ENCODE assay signal across 6 cellular contexts in genomic region chr7:72696643-72697042, GRCh38.
A peak's percentile ranks its signal among the peaks of the same experiment; 100 is the strongest.
DNase-seq lines count a peak whose midpoint lies in the region; ATAC-seq and TF ChIP-seq lines count a peak whose summit lies in the region.
"Not testable (repeated sequence)": the region's sequence is repeated elsewhere in the genome, so short reads cannot be mapped to it uniquely, and the experiment has no call there.

No MANE protein-coding gene starts in this region.

- H3F3A ChIP-seq in SK-N-SH (replicated peaks; ENCODE audit: insufficient read depth) (peaks cover 16% of the 10 kb centered on the region), neural progenitor cell (ENCODE audit: low read depth) (peaks cover 11% of the 10 kb centered on the region)

- TF ChIP-seq EP300 in SK-N-SH (IDR thresholded peaks at IDR 0.05; ENCODE audit: borderline replicate concordance in 1 of 2, low read depth in 1 of 2, low read length in 1 of 2) = not testable (repeated sequence)

- H3K4me3 Mint-ChIP-seq in central memory CD8-positive, alpha-beta T cell; mesothelial cell of epicardium; neural progenitor cell: not testable (repeated sequence)

- peak overlapping the region; percentile 62 for H3K27ac Mint-ChIP-seq in central memory CD8-positive, alpha-beta T cell (ENCODE audit: low read depth)
- peak overlapping the region; percentile 21 for H3K27ac Mint-ChIP-seq in mesothelial cell of epicardium
- H3K27ac Mint-ChIP-seq in neural progenitor cell = not testable (repeated sequence)

- H3K9me2 ChIP-seq in SK-N-SH = not testable (repeated sequence)

- ATAC-seq in central memory CD8-positive, alpha-beta T cell (replicated peaks; ENCODE audit: extremely low read depth, poor library complexity, severe bottlenecking) = not testable (repeated sequence)
- peak; percentile 46 for ATAC-seq in left lung

- not testable (repeated sequence) for H3K4me3 ChIP-seq in SK-N-SH (ENCODE audit: low read depth in 2 of 2, low read length in 1 of 2); left lung; neural progenitor cell

- H3K9me3 Mint-ChIP-seq in central memory CD8-positive, alpha-beta T cell; mesothelial cell of epicardium; neural progenitor cell: not testable (repeated sequence)

- not testable (repeated sequence) for H3K27me3 Mint-ChIP-seq in central memory CD8-positive, alpha-beta T cell; mesothelial cell of epicardium (ENCODE audit: low read depth); neural progenitor cell (ENCODE audit: insufficient read depth, low read depth)

- H3K9ac ChIP-seq in SK-N-SH, neural progenitor cell: not testable (repeated sequence)

- H3K79me2 ChIP-seq in SK-N-SH (ENCODE audit: insufficient read depth); neural progenitor cell (ENCODE audit: low read depth): not testable (repeated sequence)

- not testable (repeated sequence) for TF ChIP-seq RAD21 in SK-N-SH (IDR thresholded peaks at IDR 0.05; ENCODE audit: low read length)

- not testable (repeated sequence) for H3K27me3 ChIP-seq in SK-N-SH (ENCODE audit: insufficient read depth); left lung; neural progenitor cell

- 43% methylated on average over 2 of the region's 2 CpGs for WGBS in SK-N-SH (ENCODE audit: low lambda C conversion rate)

- intact Hi-C loops in left lung (cut with DNase I) = not testable (repeated sequence)

- H3K36me3 ChIP-seq in SK-N-SH (replicated peaks in 1 of 2; ENCODE audit: control insufficient read depth in 1 of 2, insufficient read depth in 2 of 2, low read length in 1 of 2); left lung; neural progenitor cell: not testable (repeated sequence)

- H2AFZ ChIP-seq in SK-N-SH (ENCODE audit: low read depth) = peak overlapping the region; percentile 58; the same call in 1 of the 2 replicates
- not testable (repeated sequence) for H2AFZ ChIP-seq in neural progenitor cell (replicated peaks)

- not testable (repeated sequence) for H3K4me1 ChIP-seq in SK-N-SH (ENCODE audit: control insufficient read depth in 1 of 2, insufficient read depth in 2 of 2, low read depth in 1 of 2, low read length in 1 of 2); left lung; neural progenitor cell

- not testable (repeated sequence) for H3K36me3 Mint-ChIP-seq in central memory CD8-positive, alpha-beta T cell (ENCODE audit: insufficient read depth); neural progenitor cell
- peaks cover 14% of the 10 kb centered on the region for H3K36me3 Mint-ChIP-seq in mesothelial cell of epicardium

- POLR2A ChIA-PET in SK-N-SH (lab: Yijun Ruan, JAX) = not testable (repeated sequence)

- peak overlapping the region in 1 of 2 experiments; percentile 64; a peak in 2 of 4 replicates for H3K27ac ChIP-seq in SK-N-SH (ENCODE audit: low read depth in 2 of 2, low read length in 1 of 2)
- not testable (repeated sequence) for H3K27ac ChIP-seq in left lung, neural progenitor cell

- CTCF ChIA-PET in SK-N-SH (lab: Yijun Ruan, JAX) = not testable (repeated sequence)

- not testable (repeated sequence) for DNase-seq in SK-N-SH; central memory CD8-positive, alpha-beta T cell (ENCODE audit: low spot score in 2 of 2); left lung; mesothelial cell of epicardium (ENCODE audit: low spot score in 2 of 2, unreplicated experiment in 2 of 2); neural progenitor cell (ENCODE audit: low spot score)
- peak; percentile 26 for DNase-seq in SW480 (ENCODE audit: low spot score)

- H3K4me1 Mint-ChIP-seq in central memory CD8-positive, alpha-beta T cell = not testable (repeated sequence)
- H3K4me1 Mint-ChIP-seq in mesothelial cell of epicardium (peaks cover 31% of the 10 kb centered on the region), neural progenitor cell (peaks cover 10% of the 10 kb centered on the region)

- TF ChIP-seq CTCF in SK-N-SH (IDR thresholded peaks at IDR 0.05); left lung (IDR thresholded peaks at IDR 0.05); mesothelial cell of epicardium (IDR thresholded peaks at IDR 0.05; ENCODE audit: unreplicated experiment); neural progenitor cell (IDR thresholded peaks at IDR 0.05): not testable (repeated sequence)

- H3K9me3 ChIP-seq in SK-N-SH; left lung; neural progenitor cell (ENCODE audit: low read depth): not testable (repeated sequence)

- H3K4me2 ChIP-seq in SK-N-SH = not testable (repeated sequence)
- peak overlapping the region; percentile 2 for H3K4me2 ChIP-seq in neural progenitor cell

- H4K20me1 ChIP-seq in SK-N-SH (ENCODE audit: insufficient read depth); neural progenitor cell (ENCODE audit: low read depth): not testable (repeated sequence)
